ENCODE assay signal across 9 cellular contexts in the genomic region with DNA sequence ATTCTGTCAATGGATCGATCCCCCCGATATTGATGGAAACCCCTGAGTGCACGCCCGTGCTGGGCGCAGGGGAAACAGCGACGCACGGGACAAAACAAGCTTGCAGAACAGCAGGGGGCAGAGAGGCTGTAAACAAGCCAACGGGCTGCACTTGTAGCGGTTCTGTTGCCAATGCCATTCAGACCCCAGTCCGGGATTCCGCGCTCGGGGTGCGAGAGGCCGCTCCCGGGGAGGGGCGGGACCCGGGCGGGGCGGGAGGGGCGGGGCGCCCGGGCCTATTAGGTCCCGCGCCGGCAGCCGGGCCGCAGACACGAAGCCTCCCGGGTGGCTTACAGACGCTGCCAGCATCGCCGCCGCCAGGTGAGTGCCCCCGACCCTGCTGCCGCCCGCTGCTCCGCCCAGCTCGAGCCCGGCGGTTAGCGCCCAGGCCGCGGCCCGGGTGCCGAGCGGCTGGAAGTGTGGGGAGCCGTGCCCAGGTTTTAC. TPM values are rescaled to one million over a fixed set of nuclear protein-coding genes. Genes with fewer than 3 reads are reported as not detected.
DNase-seq lines count a peak whose midpoint lies in the region; ATAC-seq, FAIRE-seq and TF ChIP-seq lines count a peak whose summit lies in the region.
"Had no signal": no experiment of that assay in that cellular context is flagged by ENCODE, and none has a peak within 500 bp of the region (broad histone marks: within the 10 kb centered on the region; RNA-seq: fewer than 3 reads in every experiment).

A gene with protein sequence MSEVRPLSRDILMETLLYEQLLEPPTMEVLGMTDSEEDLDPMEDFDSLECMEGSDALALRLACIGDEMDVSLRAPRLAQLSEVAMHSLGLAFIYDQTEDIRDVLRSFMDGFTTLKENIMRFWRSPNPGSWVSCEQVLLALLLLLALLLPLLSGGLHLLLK (plus strand): TSS at position 307 of the 483 bp plus-strand sequence. CDS start 13,273 bp downstream, outside the sequence.

- peak within 1 kb of the TSS; percentile 72 for H2AFZ ChIP-seq in smooth muscle cell (ENCODE audit: low read depth)

- peaks cover 14% of the 10 kb centered on the region for H3K4me1 ChIP-seq in smooth muscle cell (ENCODE audit: low read depth)

- peak within 1 kb of the TSS; percentile 95 for H3K4me2 ChIP-seq in smooth muscle cell

- no peak within 1 kb of the TSS for H3K27ac ChIP-seq in smooth muscle cell (ENCODE audit: low read depth)

- WGBS in smooth muscle cell (ENCODE audit: low lambda C conversion rate) = 2% methylated on average over 47 of the region's 49 CpGs

- H3K27me3 ChIP-seq in smooth muscle cell (ENCODE audit: low read depth) = peaks cover 49% of the 10 kb centered on the region

- H3K4me3 ChIP-seq in iPS-11a (ENCODE audit: low read depth, low read length) = peak within 1 kb of the TSS; percentile 60
- H3K4me3 ChIP-seq in smooth muscle cell = peak within 1 kb of the TSS; percentile 59

- no peaks in the 10 kb centered on the region for H4K20me1 ChIP-seq in smooth muscle cell (ENCODE audit: low read depth)

- no peaks in the 10 kb centered on the region for H3K79me2 ChIP-seq in smooth muscle cell (ENCODE audit: low read depth)

- peak; percentile 17 for TF ChIP-seq CTCF in smooth muscle cell (IDR thresholded peaks at IDR 0.05; ENCODE audit: borderline replicate concordance, insufficient read depth, poor library complexity, severe bottlenecking)

- DNase-seq in GF-D8 (lab: John Stamatoyannopoulos, UW) (peak; percentile 45), HTR-8/SVneo (ENCODE audit: insufficient read length, low spot score) (peak; percentile 56), T follicular helper cell (ENCODE audit: low read depth) (peak; percentile 25), amniotic epithelial cell (ENCODE audit: low read depth) (peak; percentile 40), smooth muscle cell (lab: John Stamatoyannopoulos, UW; ENCODE audit: unreplicated experiment) (no peak)

- no peaks in the 10 kb centered on the region for H3F3A ChIP-seq in smooth muscle cell (ENCODE audit: low read depth)

- H3K9me3 ChIP-seq in smooth muscle cell (replicated peaks; ENCODE audit: low read depth) = no peaks in the 10 kb centered on the region

- H3K9ac ChIP-seq in smooth muscle cell (ENCODE audit: low read depth) = no peak within 1 kb of the TSS

- no peak for FAIRE-seq in HTR-8/SVneo (lab: Jason Lieb, UNC)
- FAIRE-seq: endometrium had no signal

- ATAC-seq in GM21576 (IDR thresholded peaks at IDR 0.05; ENCODE audit: unreplicated experiment) (no peak), HG02759 (IDR thresholded peaks at IDR 0.05; ENCODE audit: unreplicated experiment) (no peak)

- no peaks in the 10 kb centered on the region for H3K36me3 ChIP-seq in smooth muscle cell (ENCODE audit: low read depth)

RNA-seq across cellular contexts. Expression of the gene that starts here (rescaled TPM):
- total RNA-seq in smooth muscle cell = 2.7 and 3.9 TPM in 2 replicates
- polyA plus RNA-seq in smooth muscle cell = 1.9 and 6.1 TPM in 2 replicates
